8 cellular contexts compared by ENCODE assay signal in genomic region chr6:136751478-136751956, GRCh38. TPM values are rescaled to one million over a fixed set of nuclear protein-coding genes. Genes with fewer than 3 reads are reported as not detected.
DNase-seq lines count a peak whose midpoint lies in the region; ATAC-seq lines count a peak whose summit lies in the region.

No MANE protein-coding gene starts in this region.

- H3K36me3 ChIP-seq in CD8-positive, alpha-beta memory T cell (ENCODE audit: insufficient read depth, low read length), result no peaks in the 10 kb centered on the region

- H3K4me3 ChIP-seq in CD8-positive, alpha-beta memory T cell (ENCODE audit: low read length), result peak overlapping the region; percentile 53

- H3K4me1 Mint-ChIP-seq in CD8-positive, alpha-beta memory T cell, result peaks cover 74 to 93% (median 93%) of the 10 kb centered on the region in 3 donors
- peaks cover 64% of the 10 kb centered on the region for H3K4me1 Mint-ChIP-seq in activated naive CD8-positive, alpha-beta T cell treated with anti-CD3 and anti-CD28 coated beads, Interleukin-2, amount 10 ng/mL, durations not matched to agents 7 days and 5 days
- peaks cover 72% of the 10 kb centered on the region for H3K4me1 Mint-ChIP-seq in stimulated activated naive CD8-positive, alpha-beta T cell treated with anti-CD3 and anti-CD28 coated beads, Interleukin-15, amount 100 ng/mL, for 72 hours

- H3K4me1 ChIP-seq in CD8-positive, alpha-beta memory T cell (ENCODE audit: insufficient read depth, low read length), result peaks cover 59% of the 10 kb centered on the region

- no peaks in the 10 kb centered on the region for H3K27me3 Mint-ChIP-seq in CD8-positive, alpha-beta memory T cell
- no peaks in the 10 kb centered on the region for H3K27me3 Mint-ChIP-seq in activated naive CD8-positive, alpha-beta T cell treated with anti-CD3 and anti-CD28 coated beads, Interleukin-2, amount 10 ng/mL, durations not matched to agents 7 days and 5 days
- H3K27me3 Mint-ChIP-seq in stimulated activated naive CD8-positive, alpha-beta T cell treated with anti-CD3 and anti-CD28 coated beads, Interleukin-15, amount 100 ng/mL, for 72 hours, result peaks cover 18% of the 10 kb centered on the region

- no peaks in the 10 kb centered on the region for H3K9me3 ChIP-seq in CD8-positive, alpha-beta memory T cell (ENCODE audit: low read length)

- CTCF ChIA-PET in CD8-positive, alpha-beta memory T cell (lab: Charles Lee), result interaction anchor here (8.1 kb wide), 1 partner anchor 39 kb away, joined by 82 read pairs; the partner anchor contains the start of gene MAP3K5

- ATAC-seq in GM19455 (IDR thresholded peaks at IDR 0.05; ENCODE audit: unreplicated experiment) (peak; percentile 94), HG03439 (IDR thresholded peaks at IDR 0.05; ENCODE audit: unreplicated experiment) (peak; percentile 87)
- ATAC-seq in activated naive CD8-positive, alpha-beta T cell treated with anti-CD3 and anti-CD28 coated beads, Interleukin-2, amount 10 ng/mL, durations not matched to agents 7 days and 5 days (ENCODE audit: low read depth), result peak; percentile 78
- peak; percentile 81 for ATAC-seq in stimulated activated naive CD8-positive, alpha-beta T cell treated with anti-CD3 and anti-CD28 coated beads, Interleukin-15, amount 100 ng/mL, for 72 hours

- H3K9me3 Mint-ChIP-seq in CD8-positive, alpha-beta memory T cell, result no peaks in the 10 kb centered on the region
- no peaks in the 10 kb centered on the region for H3K9me3 Mint-ChIP-seq in activated naive CD8-positive, alpha-beta T cell treated with anti-CD3 and anti-CD28 coated beads, Interleukin-2, amount 10 ng/mL, durations not matched to agents 7 days and 5 days
- H3K9me3 Mint-ChIP-seq in stimulated activated naive CD8-positive, alpha-beta T cell treated with anti-CD3 and anti-CD28 coated beads, Interleukin-15, amount 100 ng/mL, for 72 hours, result no peaks in the 10 kb centered on the region

- intact Hi-C loops in posterior cingulate gyrus (cut with DNase I), result no loop called here

- H3K4me3 Mint-ChIP-seq in CD8-positive, alpha-beta memory T cell, result peak overlapping the region; percentile 24 to 83 (median 79)
- H3K4me3 Mint-ChIP-seq in activated naive CD8-positive, alpha-beta T cell treated with anti-CD3 and anti-CD28 coated beads, Interleukin-2, amount 10 ng/mL, durations not matched to agents 7 days and 5 days, result peak overlapping the region; percentile 91
- H3K4me3 Mint-ChIP-seq in stimulated activated naive CD8-positive, alpha-beta T cell treated with anti-CD3 and anti-CD28 coated beads, Interleukin-15, amount 100 ng/mL, for 72 hours, result peak overlapping the region; percentile 65 to 75

- no peaks in the 10 kb centered on the region for H3K27me3 ChIP-seq in CD8-positive, alpha-beta memory T cell (ENCODE audit: insufficient read depth, low read length, poor library complexity, severe bottlenecking)

- H3K27ac Mint-ChIP-seq in CD8-positive, alpha-beta memory T cell, result peak overlapping the region; percentile 52 to 96 (median 90)
- peak overlapping the region; percentile 95 for H3K27ac Mint-ChIP-seq in activated naive CD8-positive, alpha-beta T cell treated with anti-CD3 and anti-CD28 coated beads, Interleukin-2, amount 10 ng/mL, durations not matched to agents 7 days and 5 days
- H3K27ac Mint-ChIP-seq in stimulated activated naive CD8-positive, alpha-beta T cell treated with anti-CD3 and anti-CD28 coated beads, Interleukin-15, amount 100 ng/mL, for 72 hours, result peak overlapping the region in 1 of 2 donors; percentile 81

- DNase-seq in CD8-positive, alpha-beta memory T cell, result peak in 2 of 5 donors; percentile 47 to 55
- no peak for DNase-seq in activated naive CD8-positive, alpha-beta T cell treated with anti-CD3 and anti-CD28 coated beads, Interleukin-2, amount 10 ng/mL, durations not matched to agents 7 days and 5 days
- DNase-seq in stimulated activated naive CD8-positive, alpha-beta T cell treated with anti-CD3 and anti-CD28 coated beads, Interleukin-15, amount 100 ng/mL, for 72 hours, result peak; percentile 29 to 52
- no peak for DNase-seq in kidney glomerular epithelial cell (lab: John Stamatoyannopoulos, UW)
- DNase-seq in posterior cingulate gyrus, result no peak
- no peak for DNase-seq in iPS-NIHi7 (ENCODE audit: extremely low spot score)

- POLR2A ChIA-PET in CD8-positive, alpha-beta memory T cell (lab: Charles Lee), result interaction anchor here (1.3 to 2.9 kb wide), 2 partner anchors 36 to 40 kb away, joined by 8 to 19 read pairs; partner anchors contain the start of gene MAP3K5
- POLR2A ChIA-PET in activated naive CD8-positive, alpha-beta T cell treated with anti-CD3 and anti-CD28 coated beads, Interleukin-2, amount 10 ng/mL, durations not matched to agents 7 days and 5 days (lab: Charles Lee), result interaction anchor here (3.7 kb wide), 1 partner anchor 39 kb away, joined by 41 read pairs; the partner anchor contains the start of gene MAP3K5

- H3K27ac ChIP-seq in CD8-positive, alpha-beta memory T cell (ENCODE audit: low read depth, low read length), result no peak overlapping the region

- H3K36me3 Mint-ChIP-seq in CD8-positive, alpha-beta memory T cell, result peaks cover 0 to 5% (median 0%) of the 10 kb centered on the region in 3 donors
- H3K36me3 Mint-ChIP-seq in activated naive CD8-positive, alpha-beta T cell treated with anti-CD3 and anti-CD28 coated beads, Interleukin-2, amount 10 ng/mL, durations not matched to agents 7 days and 5 days, result peaks cover 19% of the 10 kb centered on the region

RNA-seq across cellular contexts. Expression of gene MAP3K5, which starts 40.8 kb away (rescaled TPM):
- 10 to 100 TPM; 12.6 to 12.9 TPM for total RNA-seq in CD8-positive, alpha-beta memory T cell
- polyA plus RNA-seq in CD8-positive, alpha-beta memory T cell, result 19.9 TPM
- total RNA-seq in activated naive CD8-positive, alpha-beta T cell treated with anti-CD3 and anti-CD28 coated beads, Interleukin-2, amount 10 ng/mL, durations not matched to agents 7 days and 5 days, result 10 to 100 TPM; 18.3 to 19.8 TPM

Comparison
In these comparisons a context has a peak if more than half of its experiments do, and no peak if none do; other contexts are left out.
1. DNase-seq: peak in stimulated activated naive CD8-positive, alpha-beta T cell treated with anti-CD3 and anti-CD28 coated beads, Interleukin-15, amount 100 ng/mL, for 72 hours (2 of 2); none in activated naive CD8-positive, alpha-beta T cell treated with anti-CD3 and anti-CD28 coated beads, Interleukin-2, amount 10 ng/mL, durations not matched to agents 7 days and 5 days (single experiment), kidney glomerular epithelial cell (single experiment), posterior cingulate gyrus (0 of 10) and iPS-NIHi7 (single experiment).
2. Peak in every context shown above with its lines, with median percentiles within 50 percentile points of each other: H3K4me3 Mint-ChIP-seq and ATAC-seq.